In genomic region chr2:120017201-120017600, GRCh38 we compare ENCODE assay signal across 2 cellular contexts.
TF ChIP-seq lines count a peak whose summit lies in the region.

No MANE protein-coding gene starts in this region.

TF ChIP-seq in GM12878, 131 proteins besides CTCF, POLR2A, EP300 and RAD21 (continued from another document):
- TF ChIP-seq E4F1 (IDR thresholded peaks at IDR 0.05; ENCODE audit: borderline replicate concordance, partially characterized antibody) (no peak), HCFC1 (IDR thresholded peaks at IDR 0.05; ENCODE audit: low read length) (no peak), CBX3 (IDR thresholded peaks at IDR 0.05; ENCODE audit: borderline replicate concordance, low read depth) (no peak)

TF ChIP-seq in liver, 16 proteins besides CTCF, POLR2A, EP300 and RAD21 (continued from another document):
- no peak for TF ChIP-seq ATF3 (IDR thresholded peaks at IDR 0.05)
- no peak for TF ChIP-seq EGR1 (IDR thresholded peaks at IDR 0.05; ENCODE audit: low read depth in 2 of 2)
- TF ChIP-seq NR2F2 (IDR thresholded peaks at IDR 0.05) = no peak
- no peak for TF ChIP-seq MAX (IDR thresholded peaks at IDR 0.05)
- TF ChIP-seq ZBTB33 (IDR thresholded peaks at IDR 0.05) = no peak
- no peak for TF ChIP-seq TAF1 (conservative IDR thresholded peaks at IDR 0.05)
- no peak for TF ChIP-seq FOXA1 (IDR thresholded peaks at IDR 0.05)
- TF ChIP-seq HNF4A (conservative IDR thresholded peaks at IDR 0.05) = no peak
- TF ChIP-seq FOXA2 (IDR thresholded peaks at IDR 0.05) = no peak
- no peak for TF ChIP-seq REST (IDR thresholded peaks at IDR 0.05)
- TF ChIP-seq HNF4G (IDR thresholded peaks at IDR 0.05) = no peak
- no peak for TF ChIP-seq SP1 (IDR thresholded peaks at IDR 0.05)
